Comparison of ENCODE assay signal across 1 cellular context in the genomic region with DNA sequence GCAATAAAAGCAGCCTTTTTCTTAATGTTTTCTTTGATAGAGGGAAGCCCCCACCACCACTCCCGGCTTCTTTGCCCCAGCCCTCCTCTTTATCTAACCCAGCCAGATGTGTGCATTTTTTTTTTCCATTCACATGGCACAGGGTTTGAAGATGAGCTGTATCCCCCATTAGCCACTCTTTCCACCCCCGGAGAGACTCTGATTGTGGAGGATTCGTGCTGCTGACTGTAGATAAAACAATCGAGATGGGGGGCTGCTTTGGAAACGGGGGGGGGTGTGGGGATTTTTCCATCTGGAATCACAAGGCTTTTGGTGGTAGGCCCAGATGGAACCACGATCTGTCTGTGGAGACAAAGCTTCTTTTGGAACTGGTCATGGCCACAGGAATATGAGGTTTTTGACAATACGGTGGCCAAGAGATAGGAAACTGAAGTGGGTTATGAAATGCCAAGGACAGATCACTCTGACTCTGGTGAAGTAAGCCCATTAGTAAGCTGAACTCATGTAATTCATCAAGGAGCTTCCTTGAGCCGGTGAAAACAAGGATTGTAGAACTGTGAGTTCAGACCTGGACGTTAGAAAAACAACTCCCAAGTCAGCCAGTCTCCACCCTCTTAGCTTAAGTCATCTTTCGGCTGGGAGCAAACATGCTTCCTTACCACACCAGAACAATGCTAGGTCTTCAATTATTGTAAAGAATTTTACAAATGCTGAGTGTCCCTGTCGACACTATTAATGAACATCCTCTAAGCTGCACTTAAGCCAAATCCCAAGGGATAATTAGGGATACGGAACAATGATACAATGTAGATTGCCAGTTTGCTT.
TF ChIP-seq lines count a peak whose summit lies in the region.

No MANE protein-coding gene starts in this region.

TF ChIP-seq in K562, 482 proteins besides CTCF, POLR2A, EP300 and RAD21 (continued from another document):
- TF ChIP-seq, protein P1, sequence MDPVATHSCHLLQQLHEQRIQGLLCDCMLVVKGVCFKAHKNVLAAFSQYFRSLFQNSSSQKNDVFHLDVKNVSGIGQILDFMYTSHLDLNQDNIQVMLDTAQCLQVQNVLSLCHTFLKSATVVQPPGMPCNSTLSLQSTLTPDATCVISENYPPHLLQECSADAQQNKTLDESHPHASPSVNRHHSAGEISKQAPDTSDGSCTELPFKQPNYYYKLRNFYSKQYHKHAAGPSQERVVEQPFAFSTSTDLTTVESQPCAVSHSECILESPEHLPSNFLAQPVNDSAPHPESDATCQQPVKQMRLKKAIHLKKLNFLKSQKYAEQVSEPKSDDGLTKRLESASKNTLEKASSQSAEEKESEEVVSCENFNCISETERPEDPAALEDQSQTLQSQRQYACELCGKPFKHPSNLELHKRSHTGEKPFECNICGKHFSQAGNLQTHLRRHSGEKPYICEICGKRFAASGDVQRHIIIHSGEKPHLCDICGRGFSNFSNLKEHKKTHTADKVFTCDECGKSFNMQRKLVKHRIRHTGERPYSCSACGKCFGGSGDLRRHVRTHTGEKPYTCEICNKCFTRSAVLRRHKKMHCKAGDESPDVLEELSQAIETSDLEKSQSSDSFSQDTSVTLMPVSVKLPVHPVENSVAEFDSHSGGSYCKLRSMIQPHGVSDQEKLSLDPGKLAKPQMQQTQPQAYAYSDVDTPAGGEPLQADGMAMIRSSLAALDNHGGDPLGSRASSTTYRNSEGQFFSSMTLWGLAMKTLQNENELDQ (CRISPR knock-in tag; IDR thresholded peaks at IDR 0.05; ENCODE audit: borderline replicate concordance): no peak
- TF ChIP-seq SMARCA4 (IDR thresholded peaks at IDR 0.05): peak; percentile 46; the same call in 1 of the 2 replicates
- TF ChIP-seq CBFA2T3 (IDR thresholded peaks at IDR 0.05): peak; percentile 88
- peak; percentile 77 for TF ChIP-seq TEAD4 (IDR thresholded peaks at IDR 0.05; ENCODE audit: low read length)
- no peak for TF ChIP-seq TEAD4 (CRISPR knock-in tag; IDR thresholded peaks at IDR 0.05; ENCODE audit: borderline replicate concordance)
- TF ChIP-seq STAT5A (IDR thresholded peaks at IDR 0.05; ENCODE audit: borderline replicate concordance, low read length): 0 out of 2 replicates have a peak, but pooled peaks have one; percentile 23
- 0 out of 2 replicates have a peak, but pooled peaks have one; percentile 50 for TF ChIP-seq ZNF584 (CRISPR knock-in tag; IDR thresholded peaks at IDR 0.05; ENCODE audit: low read depth)
- peak in 1 of 2 experiments; percentile 31; a peak in 1 of 4 replicates for TF ChIP-seq KDM1A (IDR thresholded peaks at IDR 0.05)
- no peak for TF ChIP-seq KDM4B (IDR thresholded peaks at IDR 0.05; ENCODE audit: borderline replicate concordance in 2 of 2, low read depth in 1 of 2)
- TF ChIP-seq KLF16 (IDR thresholded peaks at IDR 0.05): peak; percentile 50; the same call in 1 of the 2 replicates
- 0 out of 2 replicates have a peak, but pooled peaks have one; percentile 31 for TF ChIP-seq JUND (IDR thresholded peaks at IDR 0.05; ENCODE audit: borderline replicate concordance, low read depth, low read length)
- no peak for TF ChIP-seq JUND (tag; IDR thresholded peaks at IDR 0.05; ENCODE audit: borderline replicate concordance, low read depth, low read length)
- TF ChIP-seq, protein P2, sequence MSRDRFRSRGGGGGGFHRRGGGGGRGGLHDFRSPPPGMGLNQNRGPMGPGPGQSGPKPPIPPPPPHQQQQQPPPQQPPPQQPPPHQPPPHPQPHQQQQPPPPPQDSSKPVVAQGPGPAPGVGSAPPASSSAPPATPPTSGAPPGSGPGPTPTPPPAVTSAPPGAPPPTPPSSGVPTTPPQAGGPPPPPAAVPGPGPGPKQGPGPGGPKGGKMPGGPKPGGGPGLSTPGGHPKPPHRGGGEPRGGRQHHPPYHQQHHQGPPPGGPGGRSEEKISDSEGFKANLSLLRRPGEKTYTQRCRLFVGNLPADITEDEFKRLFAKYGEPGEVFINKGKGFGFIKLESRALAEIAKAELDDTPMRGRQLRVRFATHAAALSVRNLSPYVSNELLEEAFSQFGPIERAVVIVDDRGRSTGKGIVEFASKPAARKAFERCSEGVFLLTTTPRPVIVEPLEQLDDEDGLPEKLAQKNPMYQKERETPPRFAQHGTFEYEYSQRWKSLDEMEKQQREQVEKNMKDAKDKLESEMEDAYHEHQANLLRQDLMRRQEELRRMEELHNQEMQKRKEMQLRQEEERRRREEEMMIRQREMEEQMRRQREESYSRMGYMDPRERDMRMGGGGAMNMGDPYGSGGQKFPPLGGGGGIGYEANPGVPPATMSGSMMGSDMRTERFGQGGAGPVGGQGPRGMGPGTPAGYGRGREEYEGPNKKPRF (IDR thresholded peaks at IDR 0.05; ENCODE audit: low read depth, low read length): no peak
- peak; percentile 84 for TF ChIP-seq CBFA2T2 (conservative IDR thresholded peaks at IDR 0.05)
- TF ChIP-seq NCOR1 (IDR thresholded peaks at IDR 0.05): peak; percentile 67
- TF ChIP-seq TAL1 (IDR thresholded peaks at IDR 0.05): peak; percentile 77
- TF ChIP-seq PHB (CRISPR knock-in tag; IDR thresholded peaks at IDR 0.05): no peak
- peak; percentile 68 for TF ChIP-seq FOSL1 (tag; conservative IDR thresholded peaks at IDR 0.05)
- peak; percentile 79 for TF ChIP-seq TCF3 (CRISPR knock-in tag; IDR thresholded peaks at IDR 0.05)
- peak; percentile 67 for TF ChIP-seq MTA2 (IDR thresholded peaks at IDR 0.05; ENCODE audit: low read depth)
- TF ChIP-seq ZNF384 (IDR thresholded peaks at IDR 0.05; ENCODE audit: low read depth, low read length): peak; percentile 88
- TF ChIP-seq TRIM24 (IDR thresholded peaks at IDR 0.05): peak in 1 of 2 experiments; percentile 40; a peak in 1 of 4 replicates
- TF ChIP-seq, protein P3, sequence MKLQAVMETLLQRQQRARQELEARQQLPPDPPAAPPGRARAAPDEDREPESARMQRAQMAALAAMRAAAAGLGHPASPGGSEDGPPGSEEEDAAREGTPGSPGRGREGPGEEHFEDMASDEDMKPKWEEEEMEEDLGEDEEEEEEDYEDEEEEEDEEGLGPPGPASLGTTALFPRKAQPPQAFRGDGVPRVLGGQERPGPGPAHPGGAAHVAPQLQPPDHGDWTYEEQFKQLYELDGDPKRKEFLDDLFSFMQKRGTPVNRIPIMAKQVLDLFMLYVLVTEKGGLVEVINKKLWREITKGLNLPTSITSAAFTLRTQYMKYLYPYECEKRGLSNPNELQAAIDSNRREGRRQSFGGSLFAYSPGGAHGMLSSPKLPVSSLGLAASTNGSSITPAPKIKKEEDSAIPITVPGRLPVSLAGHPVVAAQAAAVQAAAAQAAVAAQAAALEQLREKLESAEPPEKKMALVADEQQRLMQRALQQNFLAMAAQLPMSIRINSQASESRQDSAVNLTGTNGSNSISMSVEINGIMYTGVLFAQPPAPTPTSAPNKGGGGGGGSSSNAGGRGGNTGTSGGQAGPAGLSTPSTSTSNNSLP (IDR thresholded peaks at IDR 0.05; ENCODE audit: borderline replicate concordance, low read depth, low read length): no peak
- TF ChIP-seq, protein P4, sequence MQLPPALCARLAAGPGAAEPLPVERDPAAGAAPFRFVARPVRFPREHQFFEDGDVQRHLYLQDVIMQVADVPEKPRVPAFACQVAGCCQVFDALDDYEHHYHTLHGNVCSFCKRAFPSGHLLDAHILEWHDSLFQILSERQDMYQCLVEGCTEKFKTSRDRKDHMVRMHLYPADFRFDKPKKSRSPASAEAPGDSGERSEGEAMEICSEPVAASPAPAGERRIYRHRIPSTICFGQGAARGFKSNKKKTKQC (CRISPR knock-in tag; IDR thresholded peaks at IDR 0.05): no peak
- peak; percentile 79 for TF ChIP-seq ARID1B (IDR thresholded peaks at IDR 0.05)
- TF ChIP-seq EZH2 (IDR thresholded peaks at IDR 0.05; ENCODE audit: borderline replicate concordance, low read depth, low read length): no peak
- TF ChIP-seq, protein P5, sequence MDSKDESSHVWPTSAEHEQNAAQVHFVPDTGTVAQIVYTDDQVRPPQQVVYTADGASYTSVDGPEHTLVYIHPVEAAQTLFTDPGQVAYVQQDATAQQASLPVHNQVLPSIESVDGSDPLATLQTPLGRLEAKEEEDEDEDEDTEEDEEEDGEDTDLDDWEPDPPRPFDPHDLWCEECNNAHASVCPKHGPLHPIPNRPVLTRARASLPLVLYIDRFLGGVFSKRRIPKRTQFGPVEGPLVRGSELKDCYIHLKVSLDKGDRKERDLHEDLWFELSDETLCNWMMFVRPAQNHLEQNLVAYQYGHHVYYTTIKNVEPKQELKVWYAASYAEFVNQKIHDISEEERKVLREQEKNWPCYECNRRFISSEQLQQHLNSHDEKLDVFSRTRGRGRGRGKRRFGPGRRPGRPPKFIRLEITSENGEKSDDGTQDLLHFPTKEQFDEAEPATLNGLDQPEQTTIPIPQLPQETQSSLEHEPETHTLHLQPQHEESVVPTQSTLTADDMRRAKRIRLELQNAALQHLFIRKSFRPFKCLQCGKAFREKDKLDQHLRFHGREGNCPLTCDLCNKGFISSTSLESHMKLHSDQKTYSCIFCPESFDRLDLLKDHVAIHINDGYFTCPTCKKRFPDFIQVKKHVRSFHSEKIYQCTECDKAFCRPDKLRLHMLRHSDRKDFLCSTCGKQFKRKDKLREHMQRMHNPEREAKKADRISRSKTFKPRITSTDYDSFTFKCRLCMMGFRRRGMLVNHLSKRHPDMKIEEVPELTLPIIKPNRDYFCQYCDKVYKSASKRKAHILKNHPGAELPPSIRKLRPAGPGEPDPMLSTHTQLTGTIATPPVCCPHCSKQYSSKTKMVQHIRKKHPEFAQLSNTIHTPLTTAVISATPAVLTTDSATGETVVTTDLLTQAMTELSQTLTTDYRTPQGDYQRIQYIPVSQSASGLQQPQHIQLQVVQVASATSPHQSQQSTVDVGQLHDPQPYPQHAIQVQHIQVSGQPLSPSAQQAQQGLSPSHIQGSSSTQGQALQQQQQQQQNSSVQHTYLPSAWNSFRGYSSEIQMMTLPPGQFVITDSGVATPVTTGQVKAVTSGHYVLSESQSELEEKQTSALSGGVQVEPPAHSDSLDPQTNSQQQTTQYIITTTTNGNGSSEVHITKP (IDR thresholded peaks at IDR 0.05; ENCODE audit: partially characterized antibody): peak; percentile 64
- TF ChIP-seq NFIC (IDR thresholded peaks at IDR 0.05): peak; percentile 25; the same call in 1 of the 2 replicates
- peak; percentile 27; the same call in 1 of the 2 replicates for TF ChIP-seq ZFX (CRISPR knock-in tag; IDR thresholded peaks at IDR 0.05)
- peak; percentile 53; the same call in 1 of the 2 replicates for TF ChIP-seq POLR2AphosphoS5 (IDR thresholded peaks at IDR 0.05; ENCODE audit: control insufficient read depth, insufficient read depth, low read depth, low read length)
- no peak for TF ChIP-seq HDAC3 (IDR thresholded peaks at IDR 0.05; ENCODE audit: borderline replicate concordance, partially characterized antibody)
- TF ChIP-seq GATA2 (CRISPR knock-in tag; IDR thresholded peaks at IDR 0.05): peak; percentile 15; the same call in 1 of the 2 replicates
- TF ChIP-seq HNRNPL (IDR thresholded peaks at IDR 0.05; ENCODE audit: low read depth, low read length): no peak
- peak; percentile 59 for TF ChIP-seq EGR1 (conservative IDR thresholded peaks at IDR 0.05)
TF ChIP-seq in K562: peak in this region for 26.
